31 cellular contexts compared by ENCODE assay signal in genomic region chr1:205513774-205514173, GRCh38. TPM values are rescaled to one million over a fixed set of nuclear protein-coding genes. Genes with fewer than 3 reads are reported as not detected.
DNase-seq lines count a peak whose midpoint lies in the region; ATAC-seq and TF ChIP-seq lines count a peak whose summit lies in the region.
"Had no signal": no experiment of that assay in that cellular context is flagged by ENCODE, and none has a peak within 500 bp of the region (broad histone marks: within the 10 kb centered on the region; RNA-seq: fewer than 3 reads in every experiment).

No MANE protein-coding gene starts in this region.

- intact Hi-C loops in Right ventricle myocardium superior (cut with DNase I) (no loop called here), tibial artery (cut with DNase I; ENCODE audit: low total_unique reads) (no loop called here), upper lobe of right lung (cut with DNase I) (no loop called here)

- peak overlapping the region; percentile 13 for H3K27ac Mint-ChIP-seq in neural crest cell (ENCODE audit: unreplicated experiment)
- H3K27ac Mint-ChIP-seq: activated B cell treated with CpG ODN at 0.5 μM for 24 hours; activated CD4-positive, alpha-beta T cell treated with anti-CD3 and anti-CD28 coated beads, Interleukin-2, amount 10 ng/mL, durations not matched to agents 7 days and 5 days; CD4-positive, CD25-positive, alpha-beta regulatory T cell; natural killer cell treated with Interleukin-12 subunit alpha and Interleukin-12 subunit beta and Interleukin-15 and Interleukin-18, amount 100 ng/mL, for 72 hours had no signal

- H3K4me3 Mint-ChIP-seq in neural crest cell: no peak overlapping the region
- H3K4me3 Mint-ChIP-seq: activated B cell treated with CpG ODN at 0.5 μM for 24 hours; activated CD4-positive, alpha-beta T cell treated with anti-CD3 and anti-CD28 coated beads, Interleukin-2, amount 10 ng/mL, durations not matched to agents 7 days and 5 days; CD4-positive, CD25-positive, alpha-beta regulatory T cell; natural killer cell treated with Interleukin-12 subunit alpha and Interleukin-12 subunit beta and Interleukin-15 and Interleukin-18, amount 100 ng/mL, for 72 hours had no signal

- H3K4me3 ChIP-seq in right atrium auricular region (no peak overlapping the region), tibial artery (no peak overlapping the region), upper lobe of right lung (no peak overlapping the region)
- H3K4me3 ChIP-seq: A549, esophagus muscularis mucosa, lower lobe of right lung, uterus had no signal

- H3K27ac ChIP-seq in right atrium auricular region (peak overlapping the region; percentile 78 to 85), caudate nucleus (ENCODE audit: low read depth, low read length) (peak overlapping the region; percentile 74), tibial artery (peak overlapping the region; percentile 89 to 92), upper lobe of right lung (no peak overlapping the region)
- H3K27ac ChIP-seq: A549, lower lobe of right lung had no signal

- no peaks in the 10 kb centered on the region for H3K9me3 Mint-ChIP-seq in neural crest cell
- H3K9me3 Mint-ChIP-seq: activated B cell treated with CpG ODN at 0.5 μM for 24 hours; activated CD4-positive, alpha-beta T cell treated with anti-CD3 and anti-CD28 coated beads, Interleukin-2, amount 10 ng/mL, durations not matched to agents 7 days and 5 days; activated naive CD4-positive, alpha-beta T cell treated with anti-CD3 and anti-CD28 coated beads, Interleukin-2, amount 50 U/mL, for 72 hours; CD4-positive, CD25-positive, alpha-beta regulatory T cell; natural killer cell treated with Interleukin-12 subunit alpha and Interleukin-12 subunit beta and Interleukin-15 and Interleukin-18, amount 100 ng/mL, for 72 hours had no signal

- H3K4me1 Mint-ChIP-seq in neural crest cell: peaks cover 69% of the 10 kb centered on the region
- H3K4me1 Mint-ChIP-seq: activated CD4-positive, alpha-beta T cell treated with anti-CD3 and anti-CD28 coated beads, Interleukin-2, amount 10 ng/mL, durations not matched to agents 7 days and 5 days; CD4-positive, CD25-positive, alpha-beta regulatory T cell had no signal

- ATAC-seq in Right ventricle myocardium superior (ENCODE audit: poor library complexity) (no peak), upper lobe of right lung (no peak)
- ATAC-seq: A549, lower lobe of right lung had no signal

- DNase-seq in right atrium auricular region (ENCODE audit: low spot score) (no peak), Right ventricle myocardium superior (no peak), caudate nucleus (lab: John Stamatoyannopoulos, UW) (no peak), neural crest cell (ENCODE audit: low read depth, low spot score) (no peak), tibial artery (no peak), amygdala (lab: John Stamatoyannopoulos, UW) (no peak), NCI-H2171 (lab: John Stamatoyannopoulos, UW) (no peak), upper lobe of right lung (no peak)
- DNase-seq: activated B cell treated with CpG ODN at 0.5 μM for 24 hours; activated CD4-positive, alpha-beta T cell treated with anti-CD3 and anti-CD28 coated beads, Interleukin-2, amount 10 ng/mL, durations not matched to agents 7 days and 5 days; activated effector memory CD4-positive, alpha-beta T cell treated with Interleukin-2 at 50 U/mL for 16 hours; CD4-positive, CD25-positive, alpha-beta regulatory T cell; central memory CD4-positive, alpha-beta T cell; dermis blood vessel endothelial cell; DMS79 treated with DMSO at 0.1 percent for 48 hours; foreskin fibroblast; GF-D8; HCEC 1CT; islet precursor cell; lower lobe of right lung; NCI-H187; NCI-H510A treated with DMSO at 0.1 percent for 48 hours; SK-N-SH; stimulated activated CD4-positive, alpha-beta T cell treated with anti-CD3 and anti-CD28 coated beads, Interleukin-15, amount 100 ng/mL, for 24 hours; stimulated activated CD4-positive, alpha-beta T cell treated with anti-CD3 and anti-CD28 coated beads, Interleukin-4, amount 100 ng/mL, for 4 hours; uterus had no signal

- TF ChIP-seq CTCF in right atrium auricular region (IDR thresholded peaks at IDR 0.05): no peak
- no peak for TF ChIP-seq CTCF in neural crest cell (conservative IDR thresholded peaks at IDR 0.05)
- no peak for TF ChIP-seq CTCF in tibial artery (IDR thresholded peaks at IDR 0.05)
- no peak for TF ChIP-seq CTCF in upper lobe of right lung (IDR thresholded peaks at IDR 0.05)

- no peaks in the 10 kb centered on the region for H3K27me3 Mint-ChIP-seq in neural crest cell (ENCODE audit: low read depth)
- H3K27me3 Mint-ChIP-seq: activated B cell treated with CpG ODN at 0.5 μM for 24 hours; activated CD4-positive, alpha-beta T cell treated with anti-CD3 and anti-CD28 coated beads, Interleukin-2, amount 10 ng/mL, durations not matched to agents 7 days and 5 days; natural killer cell treated with Interleukin-12 subunit alpha and Interleukin-12 subunit beta and Interleukin-15 and Interleukin-18, amount 100 ng/mL, for 72 hours had no signal

- H3K4me1 ChIP-seq in right atrium auricular region: peaks cover 0 to 89% of the 10 kb centered on the region in 2 donors
- peaks cover 0 to 87% (median 75%) of the 10 kb centered on the region in 4 donors for H3K4me1 ChIP-seq in tibial artery
- H3K4me1 ChIP-seq in upper lobe of right lung: peaks cover 18% of the 10 kb centered on the region
- H3K4me1 ChIP-seq: A549 had no signal

- no peaks in the 10 kb centered on the region for H3K36me3 Mint-ChIP-seq in neural crest cell (ENCODE audit: low read depth)
- H3K36me3 Mint-ChIP-seq: activated naive CD4-positive, alpha-beta T cell treated with anti-CD3 and anti-CD28 coated beads, Interleukin-2, amount 50 U/mL, for 72 hours; CD4-positive, CD25-positive, alpha-beta regulatory T cell; natural killer cell treated with Interleukin-12 subunit alpha and Interleukin-12 subunit beta and Interleukin-15 and Interleukin-18, amount 100 ng/mL, for 72 hours had no signal

- H3K9me3 ChIP-seq in right atrium auricular region (no peaks in the 10 kb centered on the region), tibial artery (no peaks in the 10 kb centered on the region), upper lobe of right lung (no peaks in the 10 kb centered on the region)
- H3K9me3 ChIP-seq: A549, esophagus muscularis mucosa, lower lobe of right lung, SK-N-SH, uterus had no signal

- H3K36me3 ChIP-seq in right atrium auricular region: no peaks in the 10 kb centered on the region
- H3K36me3 ChIP-seq in tibial artery: no peaks in the 10 kb centered on the region
- no peaks in the 10 kb centered on the region for H3K36me3 ChIP-seq in upper lobe of right lung
- H3K36me3 ChIP-seq: esophagus muscularis mucosa, lower lobe of right lung, uterus had no signal

- no peaks in the 10 kb centered on the region for H3K27me3 ChIP-seq in right atrium auricular region
- H3K27me3 ChIP-seq in tibial artery: no peaks in the 10 kb centered on the region
- no peaks in the 10 kb centered on the region for H3K27me3 ChIP-seq in upper lobe of right lung
- H3K27me3 ChIP-seq: esophagus muscularis mucosa, uterus had no signal

RNA-seq across cellular contexts. Expression of gene CDK18, which starts 9.3 kb away (rescaled TPM):
- total RNA-seq in right atrium auricular region (100 to 1,000 TPM in 1 of 2 donors, 10 to 100 TPM in 1; 85.6 to 116 TPM), Right ventricle myocardium superior (172 TPM), neural crest cell (26.4 and 30.8 TPM in 2 replicates), upper lobe of right lung (31.6 TPM)

RNA-seq across cellular contexts. Expression of gene BLACAT1, which starts 57.9 kb away (rescaled TPM):
- total RNA-seq in right atrium auricular region (under 1 TPM; 0.24 to 0.26 TPM), Right ventricle myocardium superior (not detected), neural crest cell (3.8 and 3.9 TPM in 2 replicates), upper lobe of right lung (0.84 TPM)
- total RNA-seq: dermis blood vessel endothelial cell; esophagus muscularis mucosa; natural killer cell treated with Interleukin-12 subunit alpha and Interleukin-12 subunit beta and Interleukin-15 and Interleukin-18, amount 100 ng/mL, for 72 hours; RPMI7951 had no signal
